In genomic region chr7:29502133-29502532, GRCh38 we compare ENCODE assay signal across 24 cellular contexts.
"Had no signal": no experiment of that assay in that cellular context is flagged by ENCODE, and none has a peak within 500 bp of the region (broad histone marks: within the 10 kb centered on the region; RNA-seq: fewer than 3 reads in every experiment).

No MANE protein-coding gene starts in this region.

- H3K27me3 ChIP-seq: esophagus muscularis mucosa, gastroesophageal sphincter, left lung, right lobe of liver, stomach, transverse colon had no signal

- DNase-seq: effector memory CD8-positive, alpha-beta T cell; head of caudate nucleus; hippocampal formation; kidney glomerular epithelial cell; left lung; lower lobe of right lung; mesenchymal stem cell; midbrain; naive B cell; right lobe of liver; stimulated activated CD4-positive, alpha-beta T cell treated with anti-CD3 and anti-CD28 coated beads, Interleukin-15, amount 100 ng/mL, for 24 hours; stimulated activated CD4-positive, alpha-beta T cell treated with anti-CD3 and anti-CD28 coated beads, Interleukin-1b, Interleukin-23, amount 100 ng/mL, for 48 hours; stimulated activated CD4-positive, alpha-beta T cell treated with anti-CD3 and anti-CD28 coated beads, Interleukin-4, amount 100 ng/mL, for 24 hours; stimulated activated naive CD4-positive, alpha-beta T cell; stomach; substantia nigra; transverse colon had no signal

- H3K9ac ChIP-seq: parathyroid adenoma had no signal

- H3K4me3 Mint-ChIP-seq: effector memory CD8-positive, alpha-beta T cell; naive B cell; nephron had no signal

- H3K27ac Mint-ChIP-seq: effector memory CD8-positive, alpha-beta T cell; naive B cell; nephron had no signal

- H3K36me3 Mint-ChIP-seq: naive B cell had no signal

- H3K27me3 Mint-ChIP-seq: effector memory CD8-positive, alpha-beta T cell had no signal

- H3K4me3 ChIP-seq: esophagus muscularis mucosa, gastroesophageal sphincter, left lung, lower lobe of right lung, prostate gland, right lobe of liver, stomach, thoracic aorta, transverse colon had no signal

- H3K9me3 Mint-ChIP-seq: effector memory CD8-positive, alpha-beta T cell; naive B cell; nephron had no signal

- H3K79me2 ChIP-seq: parathyroid adenoma had no signal

- H2AFZ ChIP-seq: parathyroid adenoma had no signal

- H3K4me1 Mint-ChIP-seq: naive B cell, nephron had no signal

- H3K27ac ChIP-seq: epithelial cell of prostate, esophagus muscularis mucosa, gastroesophageal sphincter, left lung, lower lobe of right lung, parathyroid adenoma, prostate gland, right lobe of liver, stomach, thoracic aorta, transverse colon had no signal

- H3K36me3 ChIP-seq: left lung, prostate gland, thoracic aorta had no signal

- H3K4me1 ChIP-seq: esophagus muscularis mucosa, gastroesophageal sphincter, left lung, lower lobe of right lung, parathyroid adenoma, prostate gland, stomach, transverse colon had no signal

- H3K9me3 ChIP-seq: esophagus muscularis mucosa, gastroesophageal sphincter, left lung, lower lobe of right lung, prostate gland, right lobe of liver, stomach, thoracic aorta, transverse colon had no signal

- ATAC-seq: effector memory CD8-positive, alpha-beta T cell; gastroesophageal sphincter; left lung; lower lobe of right lung; right lobe of liver had no signal
